In the genomic region with DNA sequence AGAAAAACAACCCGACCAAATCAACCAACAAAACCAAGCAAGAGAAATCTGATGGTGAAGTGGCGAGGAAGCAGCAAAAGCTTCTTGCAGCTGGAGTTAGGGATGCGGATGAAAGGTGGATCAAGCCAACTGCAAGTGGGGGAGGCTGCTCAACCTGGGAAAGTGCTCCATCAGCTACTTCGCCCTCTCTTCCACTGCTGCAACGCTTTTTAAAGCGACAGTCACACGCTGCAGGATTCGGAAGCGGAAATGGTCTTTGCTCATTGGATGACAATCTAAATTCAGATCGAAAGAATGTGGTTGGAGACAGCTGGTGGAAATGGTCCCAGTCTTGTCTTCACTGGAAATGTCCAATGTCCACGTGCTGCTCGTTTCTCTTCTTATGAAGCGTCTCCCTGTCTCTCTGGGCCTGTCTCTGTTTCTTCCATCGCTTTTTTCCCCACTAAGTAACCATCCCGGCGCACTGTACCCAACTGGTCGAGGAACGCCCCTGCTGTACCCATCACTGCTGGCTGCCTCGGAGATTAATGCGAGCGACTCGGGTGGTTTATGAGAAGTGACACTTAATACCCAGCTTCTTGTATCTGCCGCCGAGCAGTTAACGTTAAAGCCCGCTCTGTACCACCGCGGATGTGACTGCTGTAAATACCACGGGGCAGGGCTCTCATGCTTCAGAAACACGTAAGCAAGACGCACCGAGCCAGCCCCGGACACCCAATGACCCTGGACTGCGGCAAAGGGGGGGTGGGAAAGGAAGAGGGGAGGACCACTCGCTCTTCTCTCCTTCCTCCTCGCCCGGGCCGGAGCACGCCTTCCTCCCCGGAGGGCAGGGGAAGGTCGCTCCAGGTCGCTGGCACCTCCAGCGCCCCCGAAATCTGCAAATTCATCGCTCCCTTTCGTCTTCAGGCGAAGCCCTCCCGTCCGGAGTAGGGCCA, we compare ENCODE assay signal across 9 cellular contexts. TPM values are rescaled to one million over a fixed set of nuclear protein-coding genes. Genes with fewer than 3 reads are reported as not detected.
DNase-seq lines count a peak whose midpoint lies in the region; ATAC-seq and TF ChIP-seq lines count a peak whose summit lies in the region.
"Had no signal": no experiment of that assay in that cellular context is flagged by ENCODE, and none has a peak within 500 bp of the region (broad histone marks: within the 10 kb centered on the region; RNA-seq: fewer than 3 reads in every experiment).

No MANE protein-coding gene starts in this region.

- H3K9ac ChIP-seq in neural progenitor cell = no peak overlapping the region

- H3K36me3 ChIP-seq in BJ (ENCODE audit: control insufficient read depth, insufficient read depth, low read length) = no peaks in the 10 kb centered on the region
- H3K36me3 ChIP-seq in esophagus (ENCODE audit: control insufficient read depth in 2 of 2, insufficient read depth in 2 of 2, low read length in 1 of 2) = no peaks in the 10 kb centered on the region
- no peaks in the 10 kb centered on the region for H3K36me3 ChIP-seq in neural progenitor cell

- H3K79me2 ChIP-seq in neural progenitor cell (ENCODE audit: low read depth) = no peaks in the 10 kb centered on the region

- H3K4me1 ChIP-seq in esophagus (ENCODE audit: control insufficient read depth in 2 of 2, insufficient read depth in 2 of 2, low read length in 1 of 2) = peaks cover 0 to 7% of the 10 kb centered on the region in 2 donors
- H3K4me1 ChIP-seq in neural progenitor cell = peaks cover 27% of the 10 kb centered on the region

- no peaks in the 10 kb centered on the region for H3K9me3 Mint-ChIP-seq in activated CD4-positive, alpha-beta memory T cell treated with anti-CD3 and anti-CD28 coated beads, Interleukin-2, amount 10 ng/mL, durations not matched to agents 7 days and 5 days
- no peaks in the 10 kb centered on the region for H3K9me3 Mint-ChIP-seq in neural progenitor cell

- H3K4me1 Mint-ChIP-seq in activated CD4-positive, alpha-beta memory T cell treated with anti-CD3 and anti-CD28 coated beads, Interleukin-2, amount 10 ng/mL, durations not matched to agents 7 days and 5 days = peaks cover 36% of the 10 kb centered on the region
- H3K4me1 Mint-ChIP-seq in neural progenitor cell = peaks cover 30% of the 10 kb centered on the region

- H2AFZ ChIP-seq in neural progenitor cell (replicated peaks) = peak overlapping the region; percentile 89

- no peak for TF ChIP-seq CTCF in BJ (IDR thresholded peaks at IDR 0.05; ENCODE audit: insufficient read depth, low read depth, low read length)
- TF ChIP-seq CTCF in HFF-Myc (IDR thresholded peaks at IDR 0.05; ENCODE audit: low read depth, low read length, missing control alignments) = no peak
- no peak for TF ChIP-seq CTCF in neural progenitor cell (IDR thresholded peaks at IDR 0.05)

- DNase-seq in BJ (ENCODE audit: low read depth) (no peak), HFF-Myc (ENCODE audit: extremely low read depth, low read depth) (no peak), neural progenitor cell (ENCODE audit: low spot score) (peak; percentile 60), globus pallidus (ENCODE audit: low spot score) (no peak)
- DNase-seq in activated CD4-positive, alpha-beta memory T cell treated with anti-CD3 and anti-CD28 coated beads, Interleukin-2, amount 10 ng/mL, durations not matched to agents 7 days and 5 days = peak; percentile 46

- H3K4me3 ChIP-seq in BJ (ENCODE audit: low read depth, low read length) (peak overlapping the region; percentile 27), HFF-Myc (replicated peaks; ENCODE audit: low read depth, low read length) (peak overlapping the region; percentile 24), esophagus (ENCODE audit: low read depth in 1 of 2, low read length in 2 of 2) (peak overlapping the region; percentile 59 to 60), neural progenitor cell (peak overlapping the region; percentile 55)

- POLR2A ChIA-PET in BJ (lab: Charles Lee) = no interaction called here
- POLR2A ChIA-PET in activated CD4-positive, alpha-beta memory T cell treated with anti-CD3 and anti-CD28 coated beads, Interleukin-2, amount 10 ng/mL, durations not matched to agents 7 days and 5 days (lab: Charles Lee) = interaction anchor here (0.8 to 6.2 kb wide), 3 partner anchors 10 to 65 kb away, joined by 3 to 38 read pairs (median 3); partner anchors contain the start of gene MICU2

- peaks cover 56% of the 10 kb centered on the region for H3K27me3 Mint-ChIP-seq in activated CD4-positive, alpha-beta memory T cell treated with anti-CD3 and anti-CD28 coated beads, Interleukin-2, amount 10 ng/mL, durations not matched to agents 7 days and 5 days
- peaks cover 32% of the 10 kb centered on the region for H3K27me3 Mint-ChIP-seq in neural progenitor cell (ENCODE audit: insufficient read depth, low read depth)

- H3K36me3 Mint-ChIP-seq in activated CD4-positive, alpha-beta memory T cell treated with anti-CD3 and anti-CD28 coated beads, Interleukin-2, amount 10 ng/mL, durations not matched to agents 7 days and 5 days (ENCODE audit: low read depth) = no peaks in the 10 kb centered on the region
- H3K36me3 Mint-ChIP-seq in neural progenitor cell = no peaks in the 10 kb centered on the region

- WGBS in esophagus, 2 donors = 13 to 15% methylated on average over 44 to 49 of the region's 49 CpGs

- H3K27me3 ChIP-seq in BJ (ENCODE audit: control insufficient read depth, insufficient read depth, low read length) = peaks cover 17% of the 10 kb centered on the region
- H3K27me3 ChIP-seq in esophagus (ENCODE audit: control insufficient read depth in 1 of 2, insufficient read depth in 2 of 2, low read length in 2 of 2) = peaks cover 0 to 15% of the 10 kb centered on the region in 2 donors
- peaks cover 60% of the 10 kb centered on the region for H3K27me3 ChIP-seq in neural progenitor cell

- H3F3A ChIP-seq in neural progenitor cell (ENCODE audit: low read depth) = peaks cover 34% of the 10 kb centered on the region

- peaks cover 12% of the 10 kb centered on the region for H4K20me1 ChIP-seq in neural progenitor cell (ENCODE audit: low read depth)

- no peak for ATAC-seq in HG03520 (IDR thresholded peaks at IDR 0.05; ENCODE audit: unreplicated experiment)
- ATAC-seq in HG03159 (IDR thresholded peaks at IDR 0.05; ENCODE audit: unreplicated experiment) = no peak

- no peaks in the 10 kb centered on the region for H3K9me3 ChIP-seq in esophagus (ENCODE audit: control insufficient read depth in 2 of 2, insufficient read depth in 1 of 2, low read depth in 1 of 2, low read length in 1 of 2)
- H3K9me3 ChIP-seq in neural progenitor cell (ENCODE audit: low read depth) = no peaks in the 10 kb centered on the region

- CTCF ChIA-PET in BJ (lab: Yijun Ruan, JAX) = interaction anchor here (0.7 to 1.6 kb wide), 3 partner anchors 11 to 304 kb away, joined by 4 read pairs; no protein-coding TSS in a partner anchor
- CTCF ChIA-PET in activated CD4-positive, alpha-beta memory T cell treated with anti-CD3 and anti-CD28 coated beads, Interleukin-2, amount 10 ng/mL, durations not matched to agents 7 days and 5 days (lab: Charles Lee) = interaction anchor here (1.0 to 1.3 kb wide), 4 partner anchors 31 to 610 kb away, joined by 3 to 5 read pairs (median 4); no protein-coding TSS in a partner anchor

- H3K27ac ChIP-seq in esophagus (ENCODE audit: low read depth in 2 of 2, low read length in 1 of 2) (no peak overlapping the region), neural progenitor cell (no peak overlapping the region)

- H3K27ac Mint-ChIP-seq in activated CD4-positive, alpha-beta memory T cell treated with anti-CD3 and anti-CD28 coated beads, Interleukin-2, amount 10 ng/mL, durations not matched to agents 7 days and 5 days = peak overlapping the region; percentile 32
- H3K27ac Mint-ChIP-seq in neural progenitor cell = peak overlapping the region; percentile 97

- H3K4me3 Mint-ChIP-seq in activated CD4-positive, alpha-beta memory T cell treated with anti-CD3 and anti-CD28 coated beads, Interleukin-2, amount 10 ng/mL, durations not matched to agents 7 days and 5 days = peak overlapping the region; percentile 85
- peak overlapping the region; percentile 95 for H3K4me3 Mint-ChIP-seq in neural progenitor cell

- peak overlapping the region; percentile 86 for H3K4me2 ChIP-seq in neural progenitor cell

RNA-seq across cellular contexts. Expression of gene FGF9, which starts 1.9 kb away (rescaled TPM):
- 0.10 TPM in 1 of 2 replicates, not detected in the other for polyA plus RNA-seq in BJ (2011; rRNA removed)
- polyA minus RNA-seq in BJ (2011; rRNA and poly(A)+ RNA removed) = not detected in 2 replicates
- under 1 TPM; 0.08 to 0.20 TPM for total RNA-seq in activated CD4-positive, alpha-beta memory T cell treated with anti-CD3 and anti-CD28 coated beads, Interleukin-2, amount 10 ng/mL, durations not matched to agents 7 days and 5 days
- under 1 TPM; 0.02 TPM for polyA plus RNA-seq in esophagus
- total RNA-seq in neural progenitor cell (ENCODE audit: low replicate concordance) = 2.1 and 2.4 TPM in 2 replicates
- total RNA-seq: glomerular endothelial cell had no signal

Comparison
In these comparisons a context has a peak if more than half of its experiments do, and no peak if none do; other contexts are left out.
1. DNase-seq: peak in activated CD4-positive, alpha-beta memory T cell treated with anti-CD3 and anti-CD28 coated beads, Interleukin-2, amount 10 ng/mL, durations not matched to agents 7 days and 5 days (single experiment) and neural progenitor cell (single experiment); none in BJ (single experiment), HFF-Myc (single experiment) and globus pallidus (single experiment).
2. Peak in every context shown above with its lines, with median percentiles within 50 percentile points of each other: H3K4me3 ChIP-seq.